In genomic region chr3:4458961-4459360, GRCh38 we compare ENCODE assay signal across 36 cellular contexts.
"Had no signal": no experiment of that assay in that cellular context is flagged by ENCODE, and none has a peak within 500 bp of the region (broad histone marks: within the 10 kb centered on the region; RNA-seq: fewer than 3 reads in every experiment).

No MANE protein-coding gene starts in this region.

- H3K9me3 ChIP-seq: MG63 had no signal

- H3K27me3 ChIP-seq: MG63 had no signal

- DNase-seq: Karpas-422, Kasumi-1, MG63, MM.1S, MV-4-11, NCI-H1048, NCI-H1092, NCI-H1092 treated with DMSO at 0.1 percent for 48 hours, NCI-H1105, NCI-H1105 treated with DMSO at 0.1 percent for 48 hours, NCI-H1417, NCI-H1417 treated with DMSO at 0.1 percent for 48 hours, NCI-H1436, NCI-H1436 treated with DMSO at 0.1 percent for 48 hours, NCI-H146, NCI-H1694, NCI-H1694 treated with DMSO at 0.1 percent for 48 hours, NCI-H187, NCI-H187 treated with DMSO at 0.1 percent for 48 hours, NCI-H1930, NCI-H2029, NCI-H2029 treated with DMSO at 0.1 percent for 48 hours, NCI-H2081, NCI-H2081 treated with DMSO at 0.1 percent for 48 hours, NCI-H2107, NCI-H2171, NCI-H2171 treated with DMSO at 0.1 percent for 48 hours, NCI-H2227 treated with DMSO at 0.1 percent for 48 hours, NCI-H226, NCI-H345, NCI-H446, NCI-H446 treated with DMSO at 0.1 percent for 48 hours, NCI-H510A, NCI-H510A treated with DMSO at 0.1 percent for 48 hours, NCI-H524, NCI-H524 treated with DMSO at 0.1 percent for 48 hours had no signal

- H3K4me3 ChIP-seq: MG63 had no signal

- H3K36me3 ChIP-seq: MG63 had no signal
